14 cellular contexts compared by ENCODE assay signal in the genomic region with DNA sequence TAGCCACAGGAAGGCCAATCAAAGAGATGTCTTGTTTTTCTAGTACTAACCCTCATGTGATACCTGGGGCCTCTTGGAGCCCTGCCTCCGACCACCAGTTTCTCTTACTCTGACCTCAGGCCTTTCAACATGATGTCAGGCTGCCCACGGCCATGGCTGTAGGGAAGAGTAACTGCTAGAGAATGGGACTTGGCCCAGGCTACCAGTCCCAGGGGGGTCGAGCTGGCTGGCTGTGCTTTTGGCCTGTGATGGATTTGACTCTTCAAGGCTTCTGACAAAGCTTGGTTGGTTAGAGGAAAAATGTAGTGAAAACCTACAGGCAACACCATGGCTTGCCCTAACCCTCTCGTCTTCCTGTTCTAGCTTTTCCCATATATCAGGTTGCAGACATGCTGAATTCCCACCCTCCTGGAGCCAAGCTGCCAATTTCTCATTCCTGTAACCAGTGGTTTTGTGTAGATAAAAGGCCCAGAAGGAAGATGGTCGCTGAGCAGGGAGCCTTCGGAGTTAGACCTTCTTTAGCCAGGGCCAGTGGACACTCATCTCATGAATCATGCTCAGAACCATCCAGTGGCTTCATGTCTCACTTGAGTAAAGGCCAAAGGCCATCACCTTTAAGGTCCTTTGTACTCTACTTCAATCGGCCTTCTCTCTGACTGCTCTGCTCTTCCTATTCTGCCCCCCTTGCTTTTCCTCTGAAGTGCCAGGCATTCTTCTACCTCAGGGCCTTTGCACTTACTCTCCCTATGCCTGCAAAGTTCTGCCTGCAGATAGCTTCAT. TPM values are rescaled to one million over a fixed set of nuclear protein-coding genes. Genes with fewer than 3 reads are reported as not detected.
DNase-seq lines count a peak whose midpoint lies in the region; ATAC-seq and TF ChIP-seq lines count a peak whose summit lies in the region.
"Had no signal": no experiment of that assay in that cellular context is flagged by ENCODE, and none has a peak within 500 bp of the region (broad histone marks: within the 10 kb centered on the region; RNA-seq: fewer than 3 reads in every experiment).

No MANE protein-coding gene starts in this region.

- no peaks in the 10 kb centered on the region for H3K27me3 Mint-ChIP-seq in activated CD4-positive, alpha-beta T cell treated with anti-CD3 and anti-CD28 coated beads for 36 hours
- H3K27me3 Mint-ChIP-seq: stimulated activated naive CD8-positive, alpha-beta T cell treated with anti-CD3 and anti-CD28 coated beads, Interleukin-15, Interleukin-2, amounts not matched to agents 100 ng/mL and 50 ng/mL, for 24 hours had no signal

- H3K27ac Mint-ChIP-seq in activated CD4-positive, alpha-beta T cell treated with anti-CD3 and anti-CD28 coated beads for 36 hours: no peak overlapping the region
- H3K27ac Mint-ChIP-seq: stimulated activated naive CD8-positive, alpha-beta T cell treated with anti-CD3 and anti-CD28 coated beads, Interleukin-15, Interleukin-2, amounts not matched to agents 100 ng/mL and 50 ng/mL, for 24 hours had no signal

- CTCF ChIA-PET in activated CD4-positive, alpha-beta T cell treated with anti-CD3 and anti-CD28 coated beads for 36 hours (lab: Charles Lee): interaction anchor here (0.7 to 1.2 kb wide), 2 partner anchors 20 to 39 kb away, joined by 3 to 4 read pairs; a partner anchor contains a TSS

- POLR2A ChIA-PET in activated CD4-positive, alpha-beta T cell treated with anti-CD3 and anti-CD28 coated beads for 36 hours (lab: Charles Lee): no interaction called here

- H3K9me3 Mint-ChIP-seq in activated CD4-positive, alpha-beta T cell treated with anti-CD3 and anti-CD28 coated beads for 36 hours (ENCODE audit: low read depth): no peaks in the 10 kb centered on the region
- H3K9me3 Mint-ChIP-seq: stimulated activated naive CD8-positive, alpha-beta T cell treated with anti-CD3 and anti-CD28 coated beads, Interleukin-15, Interleukin-2, amounts not matched to agents 100 ng/mL and 50 ng/mL, for 24 hours had no signal

- no peak overlapping the region for H3K4me3 ChIP-seq in fibroblast of the aortic adventitia (ENCODE audit: low read depth, low read length)

- no peak for TF ChIP-seq CTCF in fibroblast of the aortic adventitia (IDR thresholded peaks at IDR 0.05; ENCODE audit: insufficient read depth, low read length)

- peak; percentile 47 for ATAC-seq in activated CD4-positive, alpha-beta T cell treated with anti-CD3 and anti-CD28 coated beads for 36 hours
- ATAC-seq in SK-N-SH treated with all-trans-retinoic acid at 6 μM for 48 hours (peak; percentile 44; the same call in 2 of the 3 replicates), GM18520 (IDR thresholded peaks at IDR 0.05; ENCODE audit: unreplicated experiment) (no peak), GM19351 (IDR thresholded peaks at IDR 0.05; ENCODE audit: unreplicated experiment) (no peak)
- ATAC-seq: left lobe of liver, Panc1 had no signal

- peaks cover 6% of the 10 kb centered on the region for H3K4me1 Mint-ChIP-seq in activated CD4-positive, alpha-beta T cell treated with anti-CD3 and anti-CD28 coated beads for 36 hours

- intact Hi-C loops in activated CD4-positive, alpha-beta T cell treated with anti-CD3 and anti-CD28 coated beads for 36 hours (cut with DNase I, micrococcal nuclease): no loop called here

- peaks cover 6% of the 10 kb centered on the region for H3K36me3 Mint-ChIP-seq in activated CD4-positive, alpha-beta T cell treated with anti-CD3 and anti-CD28 coated beads for 36 hours (ENCODE audit: low read depth)

- H3K4me3 Mint-ChIP-seq in activated CD4-positive, alpha-beta T cell treated with anti-CD3 and anti-CD28 coated beads for 36 hours: no peak overlapping the region
- H3K4me3 Mint-ChIP-seq: stimulated activated naive CD8-positive, alpha-beta T cell treated with anti-CD3 and anti-CD28 coated beads, Interleukin-15, Interleukin-2, amounts not matched to agents 100 ng/mL and 50 ng/mL, for 24 hours had no signal

- peak; percentile 22 for DNase-seq in activated CD4-positive, alpha-beta T cell treated with anti-CD3 and anti-CD28 coated beads for 36 hours
- no peak for DNase-seq in activated CD4-positive, alpha-beta T cell treated with anti-CD3 and anti-CD28 coated beads, Interleukin-2, amount 50 U/mL, for 4 hours
- DNase-seq in fibroblast of the aortic adventitia (ENCODE audit: low read depth) (peak; percentile 92), SIG-M5 (lab: John Stamatoyannopoulos, UW) (no peak)
- peak; percentile 29 for DNase-seq in stimulated activated CD8-positive, alpha-beta memory T cell treated with anti-CD3 and anti-CD28 coated beads, Interleukin-4, amount 100 ng/mL, for 48 hours
- DNase-seq: 8988T, cerebellar nuclear complex, MV-4-11 had no signal

TF ChIP-seq in SK-N-SH treated with all-trans-retinoic acid at 6 μM for 48 hours, 23 proteins besides CTCF, POLR2A, EP300 and RAD21 (continues in another document):
- TF ChIP-seq, protein P1, sequence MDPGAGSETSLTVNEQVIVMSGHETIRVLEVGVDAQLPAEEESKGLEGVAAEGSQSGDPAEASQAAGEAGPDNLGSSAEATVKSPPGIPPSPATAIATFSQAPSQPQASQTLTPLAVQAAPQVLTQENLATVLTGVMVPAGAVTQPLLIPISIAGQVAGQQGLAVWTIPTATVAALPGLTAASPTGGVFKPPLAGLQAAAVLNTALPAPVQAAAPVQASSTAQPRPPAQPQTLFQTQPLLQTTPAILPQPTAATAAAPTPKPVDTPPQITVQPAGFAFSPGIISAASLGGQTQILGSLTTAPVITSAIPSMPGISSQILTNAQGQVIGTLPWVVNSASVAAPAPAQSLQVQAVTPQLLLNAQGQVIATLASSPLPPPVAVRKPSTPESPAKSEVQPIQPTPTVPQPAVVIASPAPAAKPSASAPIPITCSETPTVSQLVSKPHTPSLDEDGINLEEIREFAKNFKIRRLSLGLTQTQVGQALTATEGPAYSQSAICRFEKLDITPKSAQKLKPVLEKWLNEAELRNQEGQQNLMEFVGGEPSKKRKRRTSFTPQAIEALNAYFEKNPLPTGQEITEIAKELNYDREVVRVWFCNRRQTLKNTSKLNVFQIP (CRISPR knock-in tag; IDR thresholded peaks at IDR 0.05; ENCODE audit: borderline replicate concordance, low read depth): no peak
- TF ChIP-seq ESRRG (CRISPR knock-in tag; IDR thresholded peaks at IDR 0.05): no peak
- no peak for TF ChIP-seq ISL1 (CRISPR knock-in tag; IDR thresholded peaks at IDR 0.05)
- no peak for TF ChIP-seq ZNF8 (CRISPR knock-in tag; IDR thresholded peaks at IDR 0.05)
- TF ChIP-seq SNAI2 (CRISPR knock-in tag; IDR thresholded peaks at IDR 0.05): no peak
- no peak for TF ChIP-seq ZFP3 (CRISPR knock-in tag; IDR thresholded peaks at IDR 0.05)
- TF ChIP-seq, protein P2, sequence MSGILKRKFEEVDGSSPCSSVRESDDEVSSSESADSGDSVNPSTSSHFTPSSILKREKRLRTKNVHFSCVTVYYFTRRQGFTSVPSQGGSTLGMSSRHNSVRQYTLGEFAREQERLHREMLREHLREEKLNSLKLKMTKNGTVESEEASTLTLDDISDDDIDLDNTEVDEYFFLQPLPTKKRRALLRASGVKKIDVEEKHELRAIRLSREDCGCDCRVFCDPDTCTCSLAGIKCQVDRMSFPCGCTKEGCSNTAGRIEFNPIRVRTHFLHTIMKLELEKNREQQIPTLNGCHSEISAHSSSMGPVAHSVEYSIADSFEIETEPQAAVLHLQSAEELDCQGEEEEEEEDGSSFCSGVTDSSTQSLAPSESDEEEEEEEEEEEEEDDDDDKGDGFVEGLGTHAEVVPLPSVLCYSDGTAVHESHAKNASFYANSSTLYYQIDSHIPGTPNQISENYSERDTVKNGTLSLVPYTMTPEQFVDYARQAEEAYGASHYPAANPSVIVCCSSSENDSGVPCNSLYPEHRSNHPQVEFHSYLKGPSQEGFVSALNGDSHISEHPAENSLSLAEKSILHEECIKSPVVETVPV (CRISPR knock-in tag; IDR thresholded peaks at IDR 0.05): no peak
- TF ChIP-seq, protein P3, sequence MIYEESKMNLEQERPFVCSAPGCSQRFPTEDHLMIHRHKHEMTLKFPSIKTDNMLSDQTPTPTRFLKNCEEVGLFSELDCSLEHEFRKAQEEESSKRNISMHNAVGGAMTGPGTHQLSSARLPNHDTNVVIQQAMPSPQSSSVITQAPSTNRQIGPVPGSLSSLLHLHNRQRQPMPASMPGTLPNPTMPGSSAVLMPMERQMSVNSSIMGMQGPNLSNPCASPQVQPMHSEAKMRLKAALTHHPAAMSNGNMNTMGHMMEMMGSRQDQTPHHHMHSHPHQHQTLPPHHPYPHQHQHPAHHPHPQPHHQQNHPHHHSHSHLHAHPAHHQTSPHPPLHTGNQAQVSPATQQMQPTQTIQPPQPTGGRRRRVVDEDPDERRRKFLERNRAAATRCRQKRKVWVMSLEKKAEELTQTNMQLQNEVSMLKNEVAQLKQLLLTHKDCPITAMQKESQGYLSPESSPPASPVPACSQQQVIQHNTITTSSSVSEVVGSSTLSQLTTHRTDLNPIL (CRISPR knock-in tag; IDR thresholded peaks at IDR 0.05; ENCODE audit: low read depth): no peak
- no peak for TF ChIP-seq ZNF565 (CRISPR knock-in tag; conservative IDR thresholded peaks at IDR 0.05; ENCODE audit: low read depth)
- TF ChIP-seq ZFP30 (CRISPR knock-in tag; IDR thresholded peaks at IDR 0.05): no peak
- TF ChIP-seq ARNTL (CRISPR knock-in tag; IDR thresholded peaks at IDR 0.05; ENCODE audit: borderline replicate concordance, low read depth): no peak
- TF ChIP-seq PPARA (CRISPR knock-in tag; IDR thresholded peaks at IDR 0.05; ENCODE audit: borderline replicate concordance): no peak
- TF ChIP-seq OSR1 (CRISPR knock-in tag; IDR thresholded peaks at IDR 0.05): no peak
- TF ChIP-seq GLIS3 (CRISPR knock-in tag; IDR thresholded peaks at IDR 0.05): no peak

RNA-seq across cellular contexts. Expression of a gene that starts 19.7 kb away (rescaled TPM):
- 1 to 10 TPM; 8.4 to 9.5 TPM for total RNA-seq in activated CD4-positive, alpha-beta T cell treated with anti-CD3 and anti-CD28 coated beads for 36 hours
- total RNA-seq in fibroblast of the aortic adventitia (ENCODE audit: low replicate concordance): 3.3 and 4.8 TPM in 2 replicates

RNA-seq across cellular contexts. Expression of a gene that starts 20.9 kb away (rescaled TPM):
- total RNA-seq in activated CD4-positive, alpha-beta T cell treated with anti-CD3 and anti-CD28 coated beads for 36 hours: 10 to 100 TPM; 51.1 to 53.3 TPM
- total RNA-seq in fibroblast of the aortic adventitia (ENCODE audit: low replicate concordance): 103 and 105 TPM in 2 replicates

Comparison
In these comparisons a context has a peak if more than half of its experiments do, and no peak if none do; other contexts are left out.
1. DNase-seq: peak in activated CD4-positive, alpha-beta T cell treated with anti-CD3 and anti-CD28 coated beads for 36 hours (single experiment), fibroblast of the aortic adventitia (single experiment) and stimulated activated CD8-positive, alpha-beta memory T cell treated with anti-CD3 and anti-CD28 coated beads, Interleukin-4, amount 100 ng/mL, for 48 hours (single experiment); none in activated CD4-positive, alpha-beta T cell treated with anti-CD3 and anti-CD28 coated beads, Interleukin-2, amount 50 U/mL, for 4 hours (0 of 2) and SIG-M5 (single experiment).
2. ATAC-seq: peak in activated CD4-positive, alpha-beta T cell treated with anti-CD3 and anti-CD28 coated beads for 36 hours (single experiment) and SK-N-SH treated with all-trans-retinoic acid at 6 μM for 48 hours (single experiment); none in GM18520 (single experiment) and GM19351 (single experiment).